ENCODE assay signal across 1 cellular context in genomic region chr17:32124985-32125847, GRCh38.
TF ChIP-seq lines count a peak whose summit lies in the region.

No MANE protein-coding gene starts in this region.

TF ChIP-seq in HEK293, 187 proteins besides CTCF, POLR2A, EP300 and RAD21 (continued from another document):
- TF ChIP-seq ZNF518A (tag by site-specific recombination; conservative IDR thresholded peaks at IDR 0.05; ENCODE audit: low read depth), result no peak
- TF ChIP-seq ZNF26 (tag by site-specific recombination; IDR thresholded peaks at IDR 0.05), result no peak
- no peak for TF ChIP-seq ZNF214 (tag by site-specific recombination; IDR thresholded peaks at IDR 0.05; ENCODE audit: borderline replicate concordance)
- TF ChIP-seq MEIS1 (CRISPR knock-in tag; IDR thresholded peaks at IDR 0.05; ENCODE audit: borderline replicate concordance), result no peak
- TF ChIP-seq KLF1 (tag by site-specific recombination; IDR thresholded peaks at IDR 0.05), result no peak
- TF ChIP-seq OVOL3 (tag by site-specific recombination; IDR thresholded peaks at IDR 0.05), result no peak
- TF ChIP-seq ZNF449 (tag by site-specific recombination; IDR thresholded peaks at IDR 0.05), result no peak
- no peak for TF ChIP-seq ZNF571 (tag by site-specific recombination; IDR thresholded peaks at IDR 0.05)
- no peak for TF ChIP-seq ZNF274 (IDR thresholded peaks at IDR 0.05; ENCODE audit: low read length)
- no peak for TF ChIP-seq ZNF274 (tag by site-specific recombination; IDR thresholded peaks at IDR 0.05; ENCODE audit: borderline replicate concordance)
- TF ChIP-seq PRDM4 (tag by site-specific recombination; IDR thresholded peaks at IDR 0.05), result no peak
